21 cellular contexts compared by ENCODE assay signal in the genomic region with DNA sequence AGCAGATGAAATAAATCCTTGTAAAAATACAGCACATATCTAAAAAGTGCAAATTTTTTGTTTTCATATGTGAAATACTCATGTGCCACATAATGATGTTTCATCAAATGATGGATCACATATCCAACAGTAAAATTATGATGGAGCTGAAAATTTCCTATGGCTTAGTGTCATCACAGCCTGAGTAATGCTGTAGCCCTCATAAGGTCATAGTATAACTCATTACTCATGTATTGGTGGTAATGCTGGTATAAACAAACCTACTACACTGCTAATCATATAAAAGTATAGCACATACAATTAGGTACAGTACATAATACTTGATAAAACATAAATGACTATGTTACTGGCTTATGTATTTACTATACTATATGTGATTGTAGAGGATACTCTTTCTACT. TPM values are rescaled to one million over a fixed set of nuclear protein-coding genes. Genes with fewer than 3 reads are reported as not detected.
DNase-seq lines count a peak whose midpoint lies in the region; ATAC-seq, FAIRE-seq and TF ChIP-seq lines count a peak whose summit lies in the region.
"Had no signal": no experiment of that assay in that cellular context is flagged by ENCODE, and none has a peak within 500 bp of the region (broad histone marks: within the 10 kb centered on the region; RNA-seq: fewer than 3 reads in every experiment).

No MANE protein-coding gene starts in this region.

- H3K36me3 ChIP-seq in trophoblast cell (ENCODE audit: control insufficient read depth in 1 of 2, insufficient read depth in 2 of 2, low read length in 2 of 2): peaks cover 0 to 1% of the 10 kb centered on the region in 2 experiments
- no peaks in the 10 kb centered on the region; the same call in none of the 2 replicates for H3K36me3 ChIP-seq in PC-9 (ENCODE audit: low read depth)
- H3K36me3 ChIP-seq: right atrium auricular region had no signal

- H3K4me1 ChIP-seq in trophoblast cell (ENCODE audit: control insufficient read depth in 1 of 2, insufficient read depth in 2 of 2, low read length in 2 of 2) (no peaks in the 10 kb centered on the region), PC-9 (replicated peaks; ENCODE audit: insufficient read depth) (peaks cover 6% of the 10 kb centered on the region; the same call in 1 of the 2 replicates)
- H3K4me1 ChIP-seq: right atrium auricular region had no signal

- H2AFZ ChIP-seq in trophoblast cell (ENCODE audit: insufficient read depth, low read length, poor library complexity) (no peak overlapping the region), PC-9 (no peak overlapping the region)

- H3K9me3 ChIP-seq in trophoblast cell (ENCODE audit: insufficient read depth, low read depth, low read length) (no peaks in the 10 kb centered on the region), PC-9 (ENCODE audit: insufficient read depth, low read depth) (peaks cover 14% of the 10 kb centered on the region; the same call in 1 of the 2 replicates)

- no peak overlapping the region for H2AK5ac ChIP-seq in trophoblast cell (ENCODE audit: low read length)

- H3K4me3 ChIP-seq in choroid plexus epithelial cell (ENCODE audit: low read depth, low read length): no peak overlapping the region
- no peak overlapping the region for H3K4me3 ChIP-seq in trophoblast cell (ENCODE audit: low read depth, low read length)
- H3K4me3 ChIP-seq in PC-9: no peak overlapping the region
- H3K4me3 ChIP-seq: right atrium auricular region, spleen had no signal

- no TSS peak for BruUV-seq in PC-9 (replicated peaks; lab: Mats Ljungman, UMichigan)

- TF ChIP-seq CTCF in choroid plexus epithelial cell (conservative IDR thresholded peaks at IDR 0.05; ENCODE audit: low read depth, low read length): no peak
- TF ChIP-seq CTCF in PC-9 (conservative IDR thresholded peaks at IDR 0.05): no peak

- no peak overlapping the region for H2BK5ac ChIP-seq in trophoblast cell (ENCODE audit: low read depth, low read length, poor library complexity)

- H3K4ac ChIP-seq in trophoblast cell (ENCODE audit: low read depth, low read length): no peak overlapping the region

- H3K9ac ChIP-seq in trophoblast cell (ENCODE audit: low read length): no peak overlapping the region

- H3K23ac ChIP-seq in trophoblast cell (ENCODE audit: low read length): no peak overlapping the region

- H4K91ac ChIP-seq in trophoblast cell (ENCODE audit: low read depth, low read length): no peak overlapping the region

- H2BK120ac ChIP-seq in trophoblast cell (ENCODE audit: insufficient read depth, low read length, poor library complexity): no peak overlapping the region

- CTCF ChIA-PET in PC-9 (lab: Charles Lee): no interaction called here

- H2BK12ac ChIP-seq in trophoblast cell (ENCODE audit: low read length): no peak overlapping the region

- H3K18ac ChIP-seq in trophoblast cell (ENCODE audit: low read length): no peak overlapping the region

- H4K8ac ChIP-seq in trophoblast cell (ENCODE audit: low read depth, low read length): no peak overlapping the region

- H3K14ac ChIP-seq in trophoblast cell (ENCODE audit: low read length): no peak overlapping the region

- no peak for ATAC-seq in GM19023 (IDR thresholded peaks at IDR 0.05; ENCODE audit: unreplicated experiment)
- ATAC-seq: activated CD8-positive, alpha-beta T cell treated with anti-CD3 and anti-CD28 coated beads for 36 hours; left colon had no signal

- no peak overlapping the region for H3K4me2 ChIP-seq in trophoblast cell (ENCODE audit: low read length)
- H3K4me2 ChIP-seq in PC-9: no peak overlapping the region

- no peaks in the 10 kb centered on the region for H3K27me3 ChIP-seq in trophoblast cell (ENCODE audit: insufficient read depth, low read length)
- H3K27me3 ChIP-seq in PC-9 (ENCODE audit: insufficient read depth, low read depth): no peaks in the 10 kb centered on the region
- H3K27me3 ChIP-seq: right atrium auricular region, spleen had no signal

- H3F3A ChIP-seq in PC-9 (ENCODE audit: insufficient read depth, low read depth): 0 out of 2 replicates have a peak, but pooled peaks cover 6% of the 10 kb centered on the region

- H3K79me1 ChIP-seq in trophoblast cell (ENCODE audit: low read length): no peaks in the 10 kb centered on the region

- H4K12ac ChIP-seq in trophoblast cell (ENCODE audit: low read depth, low read length): no peak overlapping the region

- TF ChIP-seq POLR2A in H54 (IDR thresholded peaks at IDR 0.05; ENCODE audit: low read depth, low read length): no peak

- POLR2A ChIA-PET in PC-9 (lab: Charles Lee; ENCODE audit: unreplicated experiment): no interaction called here

- H3K79me2 ChIP-seq in trophoblast cell (ENCODE audit: control insufficient read depth, insufficient read depth, low read length, poor library complexity) (no peaks in the 10 kb centered on the region), PC-9 (ENCODE audit: low read depth) (no peaks in the 10 kb centered on the region)

- FAIRE-seq in H54 (lab: Jason Lieb, UNC): peak; percentile 75

- H3K27ac ChIP-seq in trophoblast cell (ENCODE audit: low read depth, low read length): no peak overlapping the region
- H3K27ac ChIP-seq in PC-9: no peak overlapping the region
- H3K27ac ChIP-seq: right atrium auricular region, spleen had no signal

- intact Hi-C loops in PC-9 (cut with micrococcal nuclease; ENCODE audit: unreplicated experiment): no loop called here

- no peaks in the 10 kb centered on the region for H4K20me1 ChIP-seq in PC-9 (ENCODE audit: insufficient read depth)

- DNase-seq in H54 (ENCODE audit: insufficient read length, low spot score) (no peak), NCI-H226 (peak; percentile 19), choroid plexus epithelial cell (ENCODE audit: low read depth) (peak; percentile 63), trophoblast cell (peak; percentile 45 to 84), PC-9 (no peak), SW480 (ENCODE audit: low spot score) (no peak)
- DNase-seq: activated CD4-positive, alpha-beta T cell treated with anti-CD3 and anti-CD28 coated beads for 1 hour; activated CD8-positive, alpha-beta T cell treated with anti-CD3 and anti-CD28 coated beads for 36 hours; activated effector memory CD4-positive, alpha-beta T cell treated with Interleukin-2 at 50 U/mL for 16 hours; activated naive CD8-positive, alpha-beta T cell treated with anti-CD3 and anti-CD28 coated beads, Interleukin-2, amount 10 ng/mL, durations not matched to agents 7 days and 5 days; C1 segment of cervical spinal cord; COR-L47; DMS53; left colon; NCI-H1048; NCI-H187; NCI-H526 treated with DMSO at 0.1 percent for 48 hours; RPMI8226; spleen had no signal

- no peaks in the 10 kb centered on the region for H3K9me2 ChIP-seq in PC-9 (ENCODE audit: insufficient read depth)

RNA-seq across cellular contexts. Expression of gene TSPYL1, which starts 12.9 kb away (rescaled TPM):
- polyA plus RNA-seq in trophoblast cell (2013): 34.8 TPM in 2 replicates
- 52.8 and 73.1 TPM in 2 replicates for total RNA-seq in PC-9 (2021)

RNA-seq across cellular contexts. Expression of gene TSPYL4, which starts 12.9 kb away (rescaled TPM):
- polyA plus RNA-seq in trophoblast cell (2013): 14.5 and 14.9 TPM in 2 replicates
- total RNA-seq in PC-9 (2021): 10.6 and 10.9 TPM in 2 replicates

Comparison
In these comparisons a context has a peak if more than half of its experiments do, and no peak if none do; other contexts are left out.
1. DNase-seq: peak in NCI-H226 (single experiment), choroid plexus epithelial cell (single experiment) and trophoblast cell (2 of 2); none in H54 (single experiment), PC-9 (0 of 2) and SW480 (single experiment).